In genomic region chr7:74344786-74345185, GRCh38 we compare ENCODE assay signal across 14 cellular contexts. TPM values are rescaled to one million over a fixed set of nuclear protein-coding genes. Genes with fewer than 3 reads are reported as not detected.
DNase-seq lines count a peak whose midpoint lies in the region; ATAC-seq and TF ChIP-seq lines count a peak whose summit lies in the region.
"Had no signal": no experiment of that assay in that cellular context is flagged by ENCODE, and none has a peak within 500 bp of the region (broad histone marks: within the 10 kb centered on the region; RNA-seq: fewer than 3 reads in every experiment).

No MANE protein-coding gene starts in this region.

- intact Hi-C loops in PC-9 (cut with micrococcal nuclease; ENCODE audit: unreplicated experiment) = no loop called here

- H3K27ac Mint-ChIP-seq in mesothelial cell of epicardium (peak overlapping the region; percentile 69), WTC11 (no peak overlapping the region)

- peaks cover 21% of the 10 kb centered on the region for H3F3A ChIP-seq in PC-9 (ENCODE audit: insufficient read depth, low read depth)

- H3K4me2 ChIP-seq in PC-9 (no peak overlapping the region), osteoblast (ENCODE audit: insufficient read depth, low read length) (no peak overlapping the region)
- H3K4me2 ChIP-seq: BLaER1 had no signal

- H3K36me3 Mint-ChIP-seq in mesothelial cell of epicardium (peaks cover 21% of the 10 kb centered on the region), WTC11 (peaks cover 18% of the 10 kb centered on the region)

- H3K27ac ChIP-seq in PC-9 (0 out of 2 replicates have a peak overlapping the region, but pooled peaks have one; percentile 73), osteoblast (ENCODE audit: low read depth, low read length) (no peak overlapping the region)
- H3K27ac ChIP-seq: BLaER1 had no signal

- H3K4me3 ChIP-seq in PC-9 (no peak overlapping the region), osteoblast (ENCODE audit: insufficient read depth, low read length) (no peak overlapping the region)
- H3K4me3 ChIP-seq: BLaER1 had no signal

- H3K27me3 ChIP-seq in PC-9 (ENCODE audit: insufficient read depth, low read depth) = no peaks in the 10 kb centered on the region
- no peaks in the 10 kb centered on the region for H3K27me3 ChIP-seq in osteoblast (ENCODE audit: insufficient read depth, low read length)
- H3K27me3 ChIP-seq: BLaER1 had no signal

- no peaks in the 10 kb centered on the region for H3K9me3 ChIP-seq in PC-9 (ENCODE audit: insufficient read depth, low read depth)
- no peaks in the 10 kb centered on the region for H3K9me3 ChIP-seq in osteoblast (ENCODE audit: low read depth, low read length)
- H3K9me3 ChIP-seq: Caco-2 had no signal

- H3K79me2 ChIP-seq in PC-9 (ENCODE audit: low read depth) (no peaks in the 10 kb centered on the region), osteoblast (ENCODE audit: insufficient read depth, low read length) (peaks cover 21% of the 10 kb centered on the region)

- POLR2A ChIA-PET in PC-9 (lab: Charles Lee; ENCODE audit: unreplicated experiment) (interaction anchor here (0.6 kb wide), 1 partner anchor 42 kb away, joined by 4 read pairs; no protein-coding TSS in a partner anchor), WTC11 (lab: Charles Lee) (no interaction called here)

- H3K9me3 Mint-ChIP-seq in mesothelial cell of epicardium (no peaks in the 10 kb centered on the region), WTC11 (no peaks in the 10 kb centered on the region)
- H3K9me3 Mint-ChIP-seq: CD8-positive, alpha-beta memory T cell; HFFc6 had no signal

- H3K4me1 Mint-ChIP-seq in mesothelial cell of epicardium (no peaks in the 10 kb centered on the region), WTC11 (no peaks in the 10 kb centered on the region)
- H3K4me1 Mint-ChIP-seq: CD8-positive, alpha-beta memory T cell had no signal

- H3K4me3 Mint-ChIP-seq in mesothelial cell of epicardium = no peak overlapping the region
- H3K4me3 Mint-ChIP-seq in WTC11 = no peak overlapping the region
- H3K4me3 Mint-ChIP-seq: CD8-positive, alpha-beta memory T cell; HFFc6 had no signal

- H3K27me3 Mint-ChIP-seq in mesothelial cell of epicardium (ENCODE audit: low read depth) = no peaks in the 10 kb centered on the region
- no peaks in the 10 kb centered on the region for H3K27me3 Mint-ChIP-seq in WTC11 (ENCODE audit: low read depth)

- H2AFZ ChIP-seq in PC-9 (no peak overlapping the region), osteoblast (ENCODE audit: low read length) (no peak overlapping the region)

- no peaks in the 10 kb centered on the region for H3K9me2 ChIP-seq in PC-9 (ENCODE audit: insufficient read depth)

- H3K4me1 ChIP-seq in PC-9 (replicated peaks; ENCODE audit: insufficient read depth) (peaks cover 12% of the 10 kb centered on the region), osteoblast (ENCODE audit: insufficient read depth, low read length) (peaks cover 11% of the 10 kb centered on the region)
- H3K4me1 ChIP-seq: Caco-2 had no signal

- TF ChIP-seq CTCF in PC-9 (conservative IDR thresholded peaks at IDR 0.05) = no peak
- TF ChIP-seq CTCF in mesothelial cell of epicardium (IDR thresholded peaks at IDR 0.05; ENCODE audit: unreplicated experiment) = no peak
- no peak for TF ChIP-seq CTCF in osteoblast (IDR thresholded peaks at IDR 0.05; ENCODE audit: extremely low read depth, low read depth, low read length)
- no peak for TF ChIP-seq CTCF in WTC11 (IDR thresholded peaks at IDR 0.05)

- no TSS peak for BruUV-seq in PC-9 (replicated peaks; lab: Mats Ljungman, UMichigan)

- ATAC-seq in HG03159 (IDR thresholded peaks at IDR 0.05; ENCODE audit: unreplicated experiment) (no peak), WTC11 (no peak)

- H3K36me3 ChIP-seq in PC-9 (ENCODE audit: low read depth) = no peaks in the 10 kb centered on the region
- H3K36me3 ChIP-seq in osteoblast (ENCODE audit: insufficient read depth, low read length) = peaks cover 7% of the 10 kb centered on the region

- CTCF ChIA-PET in PC-9 (lab: Charles Lee) = no interaction called here
- CTCF ChIA-PET in WTC11 (lab: Charles Lee) = no interaction called here

- H4K20me1 ChIP-seq in PC-9 (ENCODE audit: insufficient read depth) = no peaks in the 10 kb centered on the region
- H4K20me1 ChIP-seq in osteoblast (ENCODE audit: insufficient read depth, low read length) = peaks cover 9% of the 10 kb centered on the region

- DNase-seq in PC-9 = no peak
- DNase-seq in mesothelial cell of epicardium (ENCODE audit: low spot score in 2 of 2, unreplicated experiment in 2 of 2) = no peak
- DNase-seq in osteoblast (ENCODE audit: insufficient read length, low spot score, missing footprints) = peak; percentile 41
- DNase-seq in WTC11 (ENCODE audit: low spot score) = no peak
- DNase-seq in NCI-H2081 treated with DMSO at 0.1 percent for 48 hours (lab: John Stamatoyannopoulos, UW) = no peak
- DNase-seq: AML-193; Caco-2; CD8-positive, alpha-beta memory T cell; DND-41; GDM1; HCEC 1CT had no signal

TF ChIP-seq in WTC11, 78 proteins besides CTCF, POLR2A, EP300 and RAD21 (continues in another document):
- TF ChIP-seq ZNF396 (CRISPR knock-in tag; IDR thresholded peaks at IDR 0.05; ENCODE audit: borderline replicate concordance) (no peak), HMGA2 (CRISPR knock-in tag; IDR thresholded peaks at IDR 0.05) (no peak), NR2C2 (CRISPR knock-in tag; IDR thresholded peaks at IDR 0.05) (no peak), ZNF263 (CRISPR knock-in tag; IDR thresholded peaks at IDR 0.05; ENCODE audit: low read depth) (no peak), ZNF121 (CRISPR knock-in tag; IDR thresholded peaks at IDR 0.05) (no peak), ZSCAN18 (CRISPR knock-in tag; IDR thresholded peaks at IDR 0.05) (no peak), STAT6 (CRISPR knock-in tag; conservative IDR thresholded peaks at IDR 0.05; ENCODE audit: low read depth) (no peak)
- TF ChIP-seq, protein P1, sequence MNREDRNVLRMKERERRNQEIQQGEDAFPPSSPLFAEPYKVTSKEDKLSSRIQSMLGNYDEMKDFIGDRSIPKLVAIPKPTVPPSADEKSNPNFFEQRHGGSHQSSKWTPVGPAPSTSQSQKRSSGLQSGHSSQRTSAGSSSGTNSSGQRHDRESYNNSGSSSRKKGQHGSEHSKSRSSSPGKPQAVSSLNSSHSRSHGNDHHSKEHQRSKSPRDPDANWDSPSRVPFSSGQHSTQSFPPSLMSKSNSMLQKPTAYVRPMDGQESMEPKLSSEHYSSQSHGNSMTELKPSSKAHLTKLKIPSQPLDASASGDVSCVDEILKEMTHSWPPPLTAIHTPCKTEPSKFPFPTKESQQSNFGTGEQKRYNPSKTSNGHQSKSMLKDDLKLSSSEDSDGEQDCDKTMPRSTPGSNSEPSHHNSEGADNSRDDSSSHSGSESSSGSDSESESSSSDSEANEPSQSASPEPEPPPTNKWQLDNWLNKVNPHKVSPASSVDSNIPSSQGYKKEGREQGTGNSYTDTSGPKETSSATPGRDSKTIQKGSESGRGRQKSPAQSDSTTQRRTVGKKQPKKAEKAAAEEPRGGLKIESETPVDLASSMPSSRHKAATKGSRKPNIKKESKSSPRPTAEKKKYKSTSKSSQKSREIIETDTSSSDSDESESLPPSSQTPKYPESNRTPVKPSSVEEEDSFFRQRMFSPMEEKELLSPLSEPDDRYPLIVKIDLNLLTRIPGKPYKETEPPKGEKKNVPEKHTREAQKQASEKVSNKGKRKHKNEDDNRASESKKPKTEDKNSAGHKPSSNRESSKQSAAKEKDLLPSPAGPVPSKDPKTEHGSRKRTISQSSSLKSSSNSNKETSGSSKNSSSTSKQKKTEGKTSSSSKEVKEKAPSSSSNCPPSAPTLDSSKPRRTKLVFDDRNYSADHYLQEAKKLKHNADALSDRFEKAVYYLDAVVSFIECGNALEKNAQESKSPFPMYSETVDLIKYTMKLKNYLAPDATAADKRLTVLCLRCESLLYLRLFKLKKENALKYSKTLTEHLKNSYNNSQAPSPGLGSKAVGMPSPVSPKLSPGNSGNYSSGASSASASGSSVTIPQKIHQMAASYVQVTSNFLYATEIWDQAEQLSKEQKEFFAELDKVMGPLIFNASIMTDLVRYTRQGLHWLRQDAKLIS (CRISPR knock-in tag; IDR thresholded peaks at IDR 0.05; ENCODE audit: borderline replicate concordance) = no peak

RNA-seq across cellular contexts. Expression of gene CLIP2, which starts 55.6 kb away (rescaled TPM):
- total RNA-seq in PC-9 (2021) = 37.9 and 48.0 TPM in 2 replicates
- 34.1 to 40.8 TPM (median 40.2 TPM) in 3 replicates for total RNA-seq in mesothelial cell of epicardium
- total RNA-seq in osteoblast = 58.3 and 70.9 TPM in 2 replicates
- 48.1 to 49.7 TPM (median 48.4 TPM) in 3 replicates for total RNA-seq in WTC11 (2021)
